8 cellular contexts compared by ENCODE assay signal in the genomic region with DNA sequence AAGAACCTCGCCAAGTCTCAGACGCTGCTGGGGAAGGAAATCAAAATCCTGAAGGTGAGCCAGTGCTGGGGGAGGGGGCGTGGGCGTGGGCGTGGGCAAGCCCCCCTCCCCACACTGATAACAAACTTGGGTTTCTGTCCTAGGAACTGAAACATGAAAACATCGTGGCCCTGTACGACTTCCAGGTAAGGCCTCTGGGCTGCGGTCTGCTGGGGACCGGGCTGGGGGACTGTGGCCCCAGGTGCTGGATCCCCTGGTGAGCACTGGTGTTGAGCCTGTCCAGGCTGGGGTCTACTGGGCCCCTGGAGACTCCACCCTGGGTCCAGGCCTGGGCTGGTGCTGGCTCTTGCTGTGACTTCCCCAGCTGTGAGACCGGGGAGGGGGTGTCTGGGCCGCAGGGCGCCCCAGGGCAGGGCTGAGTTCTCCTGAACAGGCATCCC. TPM values are rescaled to one million over a fixed set of nuclear protein-coding genes. Genes with fewer than 3 reads are reported as not detected.
A peak's percentile ranks its signal among the peaks of the same experiment; 100 is the strongest.
DNase-seq lines count a peak whose midpoint lies in the region; ATAC-seq and TF ChIP-seq lines count a peak whose summit lies in the region.

No MANE protein-coding gene starts in this region.

- intact Hi-C loops in Calu3 (cut with micrococcal nuclease; ENCODE audit: unreplicated experiment): no loop called here

- CTCF ChIA-PET in Calu3 (lab: Charles Lee): no interaction called here

- TF ChIP-seq CTCF in Calu3 (IDR thresholded peaks at IDR 0.05; ENCODE audit: unreplicated experiment) (no peak), WI38 (IDR thresholded peaks at IDR 0.05; ENCODE audit: low read depth, low read length) (no peak), fibroblast of the aortic adventitia (IDR thresholded peaks at IDR 0.05; ENCODE audit: insufficient read depth, low read length) (no peak)

- H3K9me3 ChIP-seq in skeletal muscle tissue (ENCODE audit: control insufficient read depth in 3 of 3, low read length in 3 of 3): no peaks in the 10 kb centered on the region

- H3K4me3 ChIP-seq in WI38 (ENCODE audit: low read depth, low read length) (peak overlapping the region; percentile 68), fibroblast of the aortic adventitia (ENCODE audit: low read depth, low read length) (peak overlapping the region; percentile 81), skeletal muscle tissue (ENCODE audit: low read length in 3 of 3) (peak overlapping the region; percentile 80 to 88 (median 88))

- no peaks in the 10 kb centered on the region for H3K27me3 Mint-ChIP-seq in Calu3 (ENCODE audit: unreplicated experiment)

- H3K9me3 Mint-ChIP-seq in Calu3 (ENCODE audit: low read depth, unreplicated experiment): no peaks in the 10 kb centered on the region

- H3K36me3 Mint-ChIP-seq in Calu3 (ENCODE audit: insufficient read depth, unreplicated experiment): peaks cover 33% of the 10 kb centered on the region

- H3K4me3 Mint-ChIP-seq in Calu3 (ENCODE audit: low read depth, unreplicated experiment): peak overlapping the region; percentile 80

- peaks cover 7 to 15% (median 8%) of the 10 kb centered on the region in 3 donors for H3K36me3 ChIP-seq in skeletal muscle tissue (ENCODE audit: control insufficient read depth in 3 of 3, insufficient read depth in 3 of 3, low read length in 3 of 3)

- H3K27me3 ChIP-seq in skeletal muscle tissue (ENCODE audit: control insufficient read depth in 3 of 3, insufficient read depth in 3 of 3, low read length in 3 of 3): no peaks in the 10 kb centered on the region

- peak overlapping the region; percentile 100 for H3K27ac ChIP-seq in skeletal muscle tissue (ENCODE audit: low read depth, low read length)

- H3K27ac Mint-ChIP-seq in Calu3 (ENCODE audit: unreplicated experiment): peak overlapping the region; percentile 76

- peak overlapping the region; percentile 97 to 98 (median 97) for H3K9ac ChIP-seq in skeletal muscle tissue (ENCODE audit: low read depth in 1 of 3, low read length in 3 of 3)

- peaks cover 34 to 40% (median 36%) of the 10 kb centered on the region in 3 donors for H3K4me1 ChIP-seq in skeletal muscle tissue (ENCODE audit: control insufficient read depth in 3 of 3, insufficient read depth in 3 of 3, low read length in 3 of 3)

- ATAC-seq in HG02571 (IDR thresholded peaks at IDR 0.05; ENCODE audit: unreplicated experiment) (peak; percentile 12), HG03139 (IDR thresholded peaks at IDR 0.05; ENCODE audit: unreplicated experiment) (no peak)

- peaks cover 8% of the 10 kb centered on the region for H3K4me1 Mint-ChIP-seq in Calu3 (ENCODE audit: low read depth, unreplicated experiment)

- BruUV-seq in Calu3 (replicated peaks; lab: Mats Ljungman, UMichigan): no TSS peak

- no peak for DNase-seq in Calu3
- peak; percentile 18 for DNase-seq in fibroblast of the aortic adventitia (ENCODE audit: low read depth)
- DNase-seq in kidney tubule cell (ENCODE audit: low spot score): no peak
- no peak for DNase-seq in NCI-H2081 (lab: John Stamatoyannopoulos, UW)

RNA-seq across cellular contexts. Expression of a gene that starts 1.2 kb away (rescaled TPM):
- total RNA-seq in Calu3 (2022): 48.7 and 48.9 TPM in 2 replicates
- total RNA-seq in fibroblast of the aortic adventitia (ENCODE audit: low replicate concordance): 9.1 and 21.2 TPM in 2 replicates
- total RNA-seq in skeletal muscle tissue: 5.7 TPM

RNA-seq across cellular contexts. Expression of a gene that starts 33.4 kb away (rescaled TPM):
- 81.3 and 95.5 TPM in 2 replicates for total RNA-seq in Calu3 (2022)
- total RNA-seq in fibroblast of the aortic adventitia (ENCODE audit: low replicate concordance): 4.3 and 9.3 TPM in 2 replicates
- 4.7 TPM for total RNA-seq in skeletal muscle tissue

RNA-seq across cellular contexts. Expression of a gene that starts 54.1 kb away (rescaled TPM):
- 84.4 and 88.7 TPM in 2 replicates for total RNA-seq in Calu3 (2022)
- total RNA-seq in fibroblast of the aortic adventitia (ENCODE audit: low replicate concordance): 11.4 and 14.7 TPM in 2 replicates
- 11.0 TPM for total RNA-seq in skeletal muscle tissue
